In the genomic region with DNA sequence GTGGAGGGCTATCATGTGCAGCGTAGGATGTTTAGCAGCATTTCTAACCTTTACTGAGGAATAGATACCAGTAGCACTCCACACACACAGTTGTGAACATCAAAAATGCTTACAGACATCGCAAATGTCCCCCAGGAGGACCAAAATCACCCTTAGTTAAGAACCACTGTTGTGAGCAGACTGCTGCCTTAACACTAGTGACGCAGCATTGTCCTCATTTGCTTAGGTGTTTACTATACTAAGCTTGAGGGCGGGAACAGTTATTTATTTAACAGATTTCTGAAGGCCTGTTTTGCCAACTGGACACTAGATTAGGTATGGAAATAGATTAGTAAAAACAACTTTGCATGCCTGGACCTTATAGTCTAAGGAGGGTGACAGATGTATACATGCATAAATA, we compare ENCODE assay signal across 16 cellular contexts. TPM values are rescaled to one million over a fixed set of nuclear protein-coding genes. Genes with fewer than 3 reads are reported as not detected.
DNase-seq lines count a peak whose midpoint lies in the region; ATAC-seq, FAIRE-seq and TF ChIP-seq lines count a peak whose summit lies in the region.
"Had no signal": no experiment of that assay in that cellular context is flagged by ENCODE, and none has a peak within 500 bp of the region (broad histone marks: within the 10 kb centered on the region; RNA-seq: fewer than 3 reads in every experiment).

No MANE protein-coding gene starts in this region.

- H3K36me3 ChIP-seq in kidney (ENCODE audit: control insufficient read depth in 1 of 2, insufficient read depth in 2 of 2, low read length in 2 of 2) (no peaks in the 10 kb centered on the region), gastrocnemius medialis (no peaks in the 10 kb centered on the region)

- peaks cover 50% of the 10 kb centered on the region for H3K4me1 Mint-ChIP-seq in brain

- peak; percentile 75 for DNase-seq in DMS53 (lab: John Stamatoyannopoulos, UW)
- no peak for DNase-seq in DMS53 treated with DMSO at 0.1 percent for 48 hours (lab: John Stamatoyannopoulos, UW; ENCODE audit: unreplicated experiment)
- no peak for DNase-seq in kidney
- DNase-seq in gastrocnemius medialis = no peak
- no peak for DNase-seq in cerebellar cortex (ENCODE audit: low spot score)
- DNase-seq in SHP77 (lab: John Stamatoyannopoulos, UW) = no peak
- DNase-seq: 8988T; activated naive CD4-positive, alpha-beta T cell; central memory CD4-positive, alpha-beta T cell; COR-L47; mucosa of descending colon; NCI-H2081 treated with DMSO at 0.1 percent for 48 hours; NK-92 treated with Interleukin-12 subunit alpha and Interleukin-12 subunit beta, amount 100 ng/mL, for 24 hours; small intestine had no signal

- H3K4me1 ChIP-seq in kidney (ENCODE audit: control insufficient read depth in 1 of 2, insufficient read depth in 1 of 2, low read depth in 1 of 2, low read length in 2 of 2) (peaks cover 5 to 28% of the 10 kb centered on the region in 2 donors), gastrocnemius medialis (peaks cover 46 to 69% of the 10 kb centered on the region in 2 donors)

- TF ChIP-seq CTCF in brain (conservative IDR thresholded peaks at IDR 0.05) = no peak
- no peak for TF ChIP-seq CTCF in kidney (IDR thresholded peaks at IDR 0.05; ENCODE audit: borderline replicate concordance, extremely low read depth, insufficient read depth)
- no peak for TF ChIP-seq CTCF in gastrocnemius medialis (IDR thresholded peaks at IDR 0.05 in 4 of 5, conservative IDR thresholded peaks at IDR 0.05 in 1 of 5)

- H3K27ac ChIP-seq in kidney (ENCODE audit: low read depth in 2 of 2, low read length in 2 of 2) (peak overlapping the region; percentile 80 to 94), gastrocnemius medialis (peak overlapping the region; percentile 82 to 98 (median 96))

- H3K9me3 ChIP-seq in kidney (ENCODE audit: control insufficient read depth in 1 of 2, low read length in 2 of 2) (no peaks in the 10 kb centered on the region), gastrocnemius medialis (no peaks in the 10 kb centered on the region)
- H3K9me3 ChIP-seq: mucosa of descending colon had no signal

- peak overlapping the region in 4 of 5 experiments; percentile 88 to 93 (median 91) for H3K27ac Mint-ChIP-seq in brain

- intact Hi-C loops in kidney (cut with DNase I) = no loop called here
- intact Hi-C loops in gastrocnemius medialis (cut with DNase I; ENCODE audit: low total_unique reads) = loop anchor here (2.0 to 5.0 kb wide), 4 partner anchors 23 to 831 kb away; a partner anchor contains a TSS

- H3K9ac ChIP-seq in kidney (ENCODE audit: low read length in 2 of 2) = peak overlapping the region; percentile 16 to 97

- H3K27me3 Mint-ChIP-seq in brain = no peaks in the 10 kb centered on the region

- in situ Hi-C loops in gastrocnemius medialis (cut with MboI; ENCODE audit: low sequenced_read_pairs in 4 of 4) = no loop called here

- no peak for FAIRE-seq in kidney (lab: Jason Lieb, UNC)
- FAIRE-seq: small intestine had no signal

- H3K4me3 Mint-ChIP-seq in brain = peak overlapping the region; percentile 92 to 94 (median 93)

- peaks cover 4 to 10% (median 4%) of the 10 kb centered on the region in 5 experiments for H3K9me3 Mint-ChIP-seq in brain

- TF ChIP-seq POLR2A in gastrocnemius medialis (IDR thresholded peaks at IDR 0.05) = no peak

- ATAC-seq in gastrocnemius medialis = peak in 1 of 2 donors; percentile 26
- ATAC-seq in GM21723 (IDR thresholded peaks at IDR 0.05; ENCODE audit: unreplicated experiment) = no peak
- ATAC-seq: mucosa of descending colon had no signal

- H3K36me3 Mint-ChIP-seq in brain = peaks cover 22% of the 10 kb centered on the region

- peak overlapping the region; percentile 61 to 83 for H3K4me3 ChIP-seq in kidney (ENCODE audit: low read length in 2 of 2)
- peak overlapping the region in 3 of 4 donors; percentile 8 to 89 (median 81) for H3K4me3 ChIP-seq in gastrocnemius medialis
- H3K4me3 ChIP-seq: mucosa of descending colon had no signal

- no peaks in the 10 kb centered on the region for H3K27me3 ChIP-seq in gastrocnemius medialis

RNA-seq across cellular contexts. Expression of a gene that starts 2.3 kb away (rescaled TPM):
- polyA plus RNA-seq in brain (ENCODE audit: insufficient read depth, low read depth, low replicate concordance) = 3.6 TPM
- total RNA-seq in kidney = 71.9 TPM
- polyA plus RNA-seq in kidney (ENCODE audit: insufficient read depth, low read depth, low replicate concordance) = 16.6 TPM
- 10 to 100 TPM; 16.8 to 30.3 (median 25.6) TPM for total RNA-seq in gastrocnemius medialis
